Comparison of ENCODE assay signal across 17 cellular contexts in the genomic region with DNA sequence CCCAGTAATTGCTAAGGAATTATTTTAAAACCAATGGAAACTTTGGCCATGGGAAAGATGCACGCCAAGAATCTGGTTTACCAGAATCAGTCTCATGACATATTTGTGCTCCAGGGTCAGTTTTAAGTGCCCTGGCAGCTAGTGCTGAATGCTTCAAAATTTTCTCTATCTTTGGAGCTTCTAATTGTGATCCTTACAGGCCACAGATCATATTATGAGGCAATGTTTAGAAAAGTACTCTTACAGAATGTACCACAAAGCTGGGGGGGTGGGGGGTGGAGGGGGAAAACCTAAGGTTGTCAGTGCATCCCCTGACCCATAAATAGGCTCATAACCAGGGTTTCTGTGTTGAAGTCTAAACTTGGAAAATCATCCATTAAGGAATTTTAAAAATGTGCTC.
A peak's percentile ranks its signal among the peaks of the same experiment; 100 is the strongest.
DNase-seq lines count a peak whose midpoint lies in the region; ATAC-seq and TF ChIP-seq lines count a peak whose summit lies in the region.
"Had no signal": no experiment of that assay in that cellular context is flagged by ENCODE, and none has a peak within 500 bp of the region (broad histone marks: within the 10 kb centered on the region; RNA-seq: fewer than 3 reads in every experiment).

No MANE protein-coding gene starts in this region.

- no peaks in the 10 kb centered on the region for H3K36me3 Mint-ChIP-seq in natural killer cell treated with Interleukin-12 subunit alpha and Interleukin-12 subunit beta and Interleukin-15 and Interleukin-18, amount 100 ng/mL, for 72 hours
- peaks cover 53% of the 10 kb centered on the region for H3K36me3 Mint-ChIP-seq in activated T-helper 17 cell treated with anti-CD3 and anti-CD28 coated beads, Interleukin-2, amount 50 U/mL, for 72 hours (ENCODE audit: low read depth)
- H3K36me3 Mint-ChIP-seq: CD14-positive monocyte had no signal

- H3K27me3 ChIP-seq in body of pancreas = no peaks in the 10 kb centered on the region
- H3K27me3 ChIP-seq: ascending aorta, hepatocyte had no signal

- no peak overlapping the region for H3K4me3 Mint-ChIP-seq in natural killer cell treated with Interleukin-12 subunit alpha and Interleukin-12 subunit beta and Interleukin-15 and Interleukin-18, amount 100 ng/mL, for 72 hours
- no peak overlapping the region for H3K4me3 Mint-ChIP-seq in activated T-helper 17 cell treated with anti-CD3 and anti-CD28 coated beads, Interleukin-2, amount 50 U/mL, for 72 hours
- H3K4me3 Mint-ChIP-seq: CD14-positive monocyte; dendritic cell treated with granulocyte-macrophage colony-stimulating factor and Interleukin-4, amounts not matched to agents 40 ng/mL and 50 ng/mL, for 4 days had no signal

- no peak overlapping the region for H3K4me3 ChIP-seq in body of pancreas
- H3K4me3 ChIP-seq: ascending aorta, hepatocyte, skin epidermis had no signal

- ATAC-seq in body of pancreas = peak; percentile 40
- ATAC-seq in natural killer cell treated with Interleukin-12 subunit alpha and Interleukin-12 subunit beta and Interleukin-15 and Interleukin-18, amount 100 ng/mL, for 72 hours = no peak
- no peak for ATAC-seq in activated T-helper 17 cell treated with anti-CD3 and anti-CD28 coated beads, Interleukin-2, amount 50 U/mL, for 72 hours (replicated peaks)

- intact Hi-C loops in body of pancreas (cut with DNase I) = no loop called here

- TF ChIP-seq CTCF in body of pancreas (IDR thresholded peaks at IDR 0.05) = no peak

- H3K9me3 Mint-ChIP-seq in natural killer cell treated with Interleukin-12 subunit alpha and Interleukin-12 subunit beta and Interleukin-15 and Interleukin-18, amount 100 ng/mL, for 72 hours = no peaks in the 10 kb centered on the region
- no peaks in the 10 kb centered on the region for H3K9me3 Mint-ChIP-seq in activated T-helper 17 cell treated with anti-CD3 and anti-CD28 coated beads, Interleukin-2, amount 50 U/mL, for 72 hours

- no peaks in the 10 kb centered on the region for H3K36me3 ChIP-seq in body of pancreas (replicated peaks in 1 of 2; ENCODE audit: insufficient read depth in 1 of 2, low read depth in 2 of 2)
- H3K36me3 ChIP-seq: ascending aorta had no signal

- no peaks in the 10 kb centered on the region for H3K9me3 ChIP-seq in body of pancreas
- H3K9me3 ChIP-seq: ascending aorta, SK-N-SH had no signal

- 80 to 89% methylated on average over 1 of the region's 1 CpG for WGBS in body of pancreas, 2 donors

- DNase-seq in GM03348 (ENCODE audit: low spot score) = peak; percentile 22
- DNase-seq in body of pancreas = peak in 1 of 4 donors; percentile 22
- peak; percentile 12 for DNase-seq in hepatic stellate cell (ENCODE audit: low spot score)
- peak; percentile 53 for DNase-seq in stromal cell of bone marrow (ENCODE audit: low read depth)
- no peak for DNase-seq in natural killer cell treated with Interleukin-12 subunit alpha and Interleukin-12 subunit beta and Interleukin-15 and Interleukin-18, amount 100 ng/mL, for 72 hours (ENCODE audit: low spot score)
- no peak for DNase-seq in cerebellar cortex (ENCODE audit: low spot score)
- DNase-seq: activated effector memory CD4-positive, alpha-beta T cell treated with anti-CD3 and anti-CD28 coated beads, Interleukin-2, amount 50 U/mL, for 16 hours; HCEC 1CT; KG1; NCI-H1092 treated with DMSO at 0.1 percent for 48 hours; SK-N-SH had no signal

- H3K4me1 Mint-ChIP-seq in natural killer cell treated with Interleukin-12 subunit alpha and Interleukin-12 subunit beta and Interleukin-15 and Interleukin-18, amount 100 ng/mL, for 72 hours (ENCODE audit: low read depth in 2 of 2) = no peaks in the 10 kb centered on the region
- peaks cover 43% of the 10 kb centered on the region for H3K4me1 Mint-ChIP-seq in activated T-helper 17 cell treated with anti-CD3 and anti-CD28 coated beads, Interleukin-2, amount 50 U/mL, for 72 hours
- H3K4me1 Mint-ChIP-seq: CD14-positive monocyte had no signal

- H3K4me1 ChIP-seq in body of pancreas = no peaks in the 10 kb centered on the region
- H3K4me1 ChIP-seq: ascending aorta had no signal

- H3K27me3 Mint-ChIP-seq in natural killer cell treated with Interleukin-12 subunit alpha and Interleukin-12 subunit beta and Interleukin-15 and Interleukin-18, amount 100 ng/mL, for 72 hours = no peaks in the 10 kb centered on the region
- no peaks in the 10 kb centered on the region for H3K27me3 Mint-ChIP-seq in activated T-helper 17 cell treated with anti-CD3 and anti-CD28 coated beads, Interleukin-2, amount 50 U/mL, for 72 hours
- H3K27me3 Mint-ChIP-seq: dendritic cell treated with granulocyte-macrophage colony-stimulating factor and Interleukin-4, amounts not matched to agents 40 ng/mL and 50 ng/mL, for 4 days had no signal

- TF ChIP-seq POLR2A in body of pancreas (IDR thresholded peaks at IDR 0.05) = no peak

- H3K27ac Mint-ChIP-seq in natural killer cell treated with Interleukin-12 subunit alpha and Interleukin-12 subunit beta and Interleukin-15 and Interleukin-18, amount 100 ng/mL, for 72 hours = no peak overlapping the region
- H3K27ac Mint-ChIP-seq in activated T-helper 17 cell treated with anti-CD3 and anti-CD28 coated beads, Interleukin-2, amount 50 U/mL, for 72 hours = no peak overlapping the region
- H3K27ac Mint-ChIP-seq: CD14-positive monocyte; dendritic cell treated with granulocyte-macrophage colony-stimulating factor and Interleukin-4, amounts not matched to agents 40 ng/mL and 50 ng/mL, for 4 days had no signal

- no peak overlapping the region for H3K27ac ChIP-seq in body of pancreas
- H3K27ac ChIP-seq: ascending aorta, hepatocyte had no signal

Comparison
In these comparisons a context has a peak if more than half of its experiments do, and no peak if none do; other contexts are left out.
1. DNase-seq: peak in GM03348 (single experiment), hepatic stellate cell (single experiment) and stromal cell of bone marrow (single experiment); none in natural killer cell treated with Interleukin-12 subunit alpha and Interleukin-12 subunit beta and Interleukin-15 and Interleukin-18, amount 100 ng/mL, for 72 hours (single experiment) and cerebellar cortex (single experiment).